Comparison of ENCODE assay signal across 8 cellular contexts in genomic region chr9:68779558-68780376, GRCh38.
DNase-seq lines count a peak whose midpoint lies in the region; ATAC-seq and TF ChIP-seq lines count a peak whose summit lies in the region.

No MANE protein-coding gene starts in this region.

- DNase-seq in DMS79 treated with DMSO at 0.1 percent for 48 hours (lab: John Stamatoyannopoulos, UW) (peak; percentile 59), KBM-7 (peak; percentile 92), PC-3 (peak; percentile 90), fibroblast of gingiva (ENCODE audit: low read depth) (peak; percentile 94), naive B cell (peak; percentile 93)
- DNase-seq in activated T-cell treated with anti-CD3 and anti-CD28 coated beads, Interleukin-2, amount 50 U/mL, for 48 hours = peak; percentile 94 to 95
- DNase-seq in stimulated activated effector memory CD8-positive, alpha-beta T cell treated with anti-CD3 and anti-CD28 coated beads, Interleukin-12 subunit alpha, Interleukin-12 subunit beta, amount 100 ng/mL, for 72 hours (ENCODE audit: low spot score in 2 of 2) = peak; percentile 93 to 96

- no peaks in the 10 kb centered on the region for H3F3A ChIP-seq in PC-3 (ENCODE audit: low read length, unreplicated experiment)

- intact Hi-C loops in PC-3 (cut with micrococcal nuclease) = loop anchor here (1.0 kb wide), 1 partner anchor 195 kb away; no protein-coding TSS in a partner anchor

- no peaks in the 10 kb centered on the region for H3K36me3 Mint-ChIP-seq in naive B cell
- no peaks in the 10 kb centered on the region for H3K36me3 Mint-ChIP-seq in stimulated activated effector memory CD8-positive, alpha-beta T cell treated with anti-CD3 and anti-CD28 coated beads, Interleukin-12 subunit alpha, Interleukin-12 subunit beta, amount 100 ng/mL, for 72 hours

- no peaks in the 10 kb centered on the region for H3K9me2 ChIP-seq in PC-3 (replicated peaks; ENCODE audit: low read length)

- CTCF ChIA-PET in PC-3 (lab: Charles Lee) = interaction anchor here (0.6 kb wide), 1 partner anchor 361 kb away, joined by 4 read pairs; no protein-coding TSS in a partner anchor

- H3K4me3 ChIP-seq in PC-3 (ENCODE audit: low read length) = peak overlapping the region; percentile 93

- peaks cover 4% of the 10 kb centered on the region; the same call in 1 of the 2 replicates for H3K27me3 ChIP-seq in PC-3 (ENCODE audit: low read length)

- BruUV-seq in PC-3 (replicated peaks; lab: Mats Ljungman, UMichigan) = TSS peak; percentile 97

- H3K4me2 ChIP-seq in PC-3 (ENCODE audit: low read length) = peak overlapping the region; percentile 94

- H3K79me2 ChIP-seq in PC-3 (ENCODE audit: low read length) = peaks cover 12% of the 10 kb centered on the region

- no peaks in the 10 kb centered on the region for H3K27me3 Mint-ChIP-seq in naive B cell

- H3K4me3 Mint-ChIP-seq in naive B cell = no peak overlapping the region
- no peak overlapping the region for H3K4me3 Mint-ChIP-seq in stimulated activated effector memory CD8-positive, alpha-beta T cell treated with anti-CD3 and anti-CD28 coated beads, Interleukin-12 subunit alpha, Interleukin-12 subunit beta, amount 100 ng/mL, for 72 hours

- peak overlapping the region; percentile 100 for H2AFZ ChIP-seq in PC-3 (ENCODE audit: low read length)

- TF ChIP-seq CTCF in PC-3 (conservative IDR thresholded peaks at IDR 0.05; ENCODE audit: low read depth, low read length) = peak; percentile 49; the same call in 1 of the 2 replicates

- H3K4me1 Mint-ChIP-seq in naive B cell = peaks cover 0 to 6% (median 4%) of the 10 kb centered on the region in 3 donors
- no peaks in the 10 kb centered on the region for H3K4me1 Mint-ChIP-seq in stimulated activated effector memory CD8-positive, alpha-beta T cell treated with anti-CD3 and anti-CD28 coated beads, Interleukin-12 subunit alpha, Interleukin-12 subunit beta, amount 100 ng/mL, for 72 hours

- H3K9me3 Mint-ChIP-seq in naive B cell = no peaks in the 10 kb centered on the region
- H3K9me3 Mint-ChIP-seq in stimulated activated effector memory CD8-positive, alpha-beta T cell treated with anti-CD3 and anti-CD28 coated beads, Interleukin-12 subunit alpha, Interleukin-12 subunit beta, amount 100 ng/mL, for 72 hours = no peaks in the 10 kb centered on the region

- H3K9ac ChIP-seq in PC-3 (ENCODE audit: low read length) = peak overlapping the region; percentile 82

- no peaks in the 10 kb centered on the region for H3K9me3 ChIP-seq in PC-3 (ENCODE audit: low read length)

- in situ Hi-C loops in KBM-7 (cut with MboI; ENCODE audit: low pct_unique_long_range_greater_than_20kb, low sequenced_read_pairs) = loop anchor here (25.0 kb wide), 3 partner anchors 108 to 233 kb away; partner anchors contain the start of gene PRKACG

- POLR2A ChIA-PET in PC-3 (lab: Charles Lee; ENCODE audit: unreplicated experiment) = interaction anchor here (0.7 kb wide), 1 partner anchor 39 kb away, joined by 9 read pairs; no protein-coding TSS in a partner anchor

- H4K20me1 ChIP-seq in PC-3 (ENCODE audit: low read length) = peaks cover 5% of the 10 kb centered on the region; the same call in 1 of the 2 replicates

- H3K27ac ChIP-seq in PC-3 (ENCODE audit: low read length) = peak overlapping the region; percentile 49

- H3K27ac Mint-ChIP-seq in naive B cell = no peak overlapping the region
- no peak overlapping the region for H3K27ac Mint-ChIP-seq in stimulated activated effector memory CD8-positive, alpha-beta T cell treated with anti-CD3 and anti-CD28 coated beads, Interleukin-12 subunit alpha, Interleukin-12 subunit beta, amount 100 ng/mL, for 72 hours

- H3K4me1 ChIP-seq in PC-3 (ENCODE audit: insufficient read depth, low read length) = peaks cover 18% of the 10 kb centered on the region; the same call in 1 of the 2 replicates

- ATAC-seq in GM21717 (IDR thresholded peaks at IDR 0.05; ENCODE audit: unreplicated experiment) (peak; percentile 73), PC-3 (peak; percentile 80), naive B cell (ENCODE audit: low read depth in 2 of 2) (peak; percentile 84 to 89)
- peak; percentile 95 for ATAC-seq in stimulated activated effector memory CD8-positive, alpha-beta T cell treated with anti-CD3 and anti-CD28 coated beads, Interleukin-12 subunit alpha, Interleukin-12 subunit beta, amount 100 ng/mL, for 72 hours

- no peaks in the 10 kb centered on the region for H3K36me3 ChIP-seq in PC-3 (ENCODE audit: low read depth, low read length)

Comparison
In these comparisons a context has a peak if more than half of its experiments do, and no peak if none do; other contexts are left out.
1. Peak in every context shown above with its lines: DNase-seq, ATAC-seq, H3K4me3 ChIP-seq and H3K27ac ChIP-seq.